Comparison of ENCODE assay signal across 8 cellular contexts in genomic region chr15:90402230-90402629, GRCh38. TPM values are rescaled to one million over a fixed set of nuclear protein-coding genes. Genes with fewer than 3 reads are reported as not detected.
DNase-seq lines count a peak whose midpoint lies in the region; ATAC-seq lines count a peak whose summit lies in the region.

No MANE protein-coding gene starts in this region.

- peaks cover 87 to 96% of the 10 kb centered on the region in 2 donors for H3K4me1 Mint-ChIP-seq in immature natural killer cell

- peak; percentile 35 for DNase-seq in DMS53 treated with DMSO at 0.1 percent for 48 hours (lab: John Stamatoyannopoulos, UW; ENCODE audit: unreplicated experiment)
- DNase-seq in NCI-H2171 (lab: John Stamatoyannopoulos, UW): peak; percentile 18
- DNase-seq in amniotic stem cell (lab: John Stamatoyannopoulos, UW): peak; percentile 69
- no peak for DNase-seq in immature natural killer cell
- DNase-seq in T-helper 9 cell: no peak

- ATAC-seq in HG02678 (IDR thresholded peaks at IDR 0.05; ENCODE audit: unreplicated experiment) (no peak), HG02840 (IDR thresholded peaks at IDR 0.05; ENCODE audit: low FRiP score, unreplicated experiment) (no peak)

- H3K36me3 ChIP-seq in subcutaneous abdominal adipose tissue (ENCODE audit: control insufficient read depth in 5 of 5, insufficient read depth in 5 of 5, low read length in 5 of 5): no peaks in the 10 kb centered on the region

- H3K27me3 ChIP-seq in subcutaneous abdominal adipose tissue (ENCODE audit: control insufficient read depth in 5 of 5, insufficient read depth in 4 of 5, low read length in 5 of 5): no peaks in the 10 kb centered on the region

- peaks cover 3 to 9% (median 6%) of the 10 kb centered on the region in 3 donors for H3K27me3 Mint-ChIP-seq in immature natural killer cell (ENCODE audit: low read depth in 3 of 3)

- peak overlapping the region; percentile 78 to 92 (median 87) for H3K4me3 Mint-ChIP-seq in immature natural killer cell

- peaks cover 0 to 3% (median 0%) of the 10 kb centered on the region in 3 donors for H3K36me3 Mint-ChIP-seq in immature natural killer cell

- peak overlapping the region; percentile 82 to 100 (median 99) for H3K27ac Mint-ChIP-seq in immature natural killer cell

- H3K4me1 ChIP-seq in subcutaneous abdominal adipose tissue (ENCODE audit: control insufficient read depth in 5 of 5, insufficient read depth in 5 of 5, low read length in 5 of 5): peaks cover 12 to 63% (median 60%) of the 10 kb centered on the region in 5 donors

- H3K9me3 Mint-ChIP-seq in immature natural killer cell: no peaks in the 10 kb centered on the region

- no peaks in the 10 kb centered on the region for H3K9me3 ChIP-seq in subcutaneous abdominal adipose tissue (ENCODE audit: control insufficient read depth in 5 of 5, low read length in 5 of 5)

- H3K9ac ChIP-seq in subcutaneous abdominal adipose tissue (ENCODE audit: low read length in 5 of 5): peak overlapping the region in 3 of 5 donors; percentile 21 to 41 (median 40)

- H3K27ac ChIP-seq in subcutaneous abdominal adipose tissue (ENCODE audit: low read depth, low read length): peak overlapping the region; percentile 91

- peak overlapping the region in 1 of 5 donors; percentile 9 for H3K4me3 ChIP-seq in subcutaneous abdominal adipose tissue (ENCODE audit: low read depth in 1 of 5, low read length in 5 of 5)

RNA-seq across cellular contexts. Expression of gene IQGAP1, which starts 14.2 kb away (rescaled TPM):
- polyA plus RNA-seq in immature natural killer cell: 100 to 1,000 TPM; 179 to 346 (median 238) TPM

RNA-seq across cellular contexts. Expression of gene ZNF774, which starts 50.1 kb away (rescaled TPM):
- polyA plus RNA-seq in immature natural killer cell: under 1 TPM in 1 of 3 donors, not detected in 2; 0.16 TPM

Comparison
In these comparisons a context has a peak if more than half of its experiments do, and no peak if none do; other contexts are left out.
1. DNase-seq: peak in DMS53 treated with DMSO at 0.1 percent for 48 hours (single experiment), NCI-H2171 (single experiment) and amniotic stem cell (single experiment); none in immature natural killer cell (0 of 3) and T-helper 9 cell (single experiment).